In genomic region chr22:42090596-42091445, GRCh38 we compare ENCODE assay signal across 8 cellular contexts. TPM values are rescaled to one million over a fixed set of nuclear protein-coding genes. Genes with fewer than 3 reads are reported as not detected.
DNase-seq lines count a peak whose midpoint lies in the region; ATAC-seq and TF ChIP-seq lines count a peak whose summit lies in the region.

Gene NDUFA6 (minus strand): TSS chr22:42090772. CDS start chr22:42090744, 28 bp downstream.

- TF ChIP-seq CTCF in omental fat pad (IDR thresholded peaks at IDR 0.05): peak in 1 of 3 donors; percentile 85
- TF ChIP-seq CTCF in thoracic aorta (IDR thresholded peaks at IDR 0.05): peak; percentile 84

- peak within 1 kb of the TSS; percentile 99 to 100 for H3K27ac Mint-ChIP-seq in activated naive CD4-positive, alpha-beta T cell treated with anti-CD3 and anti-CD28 coated beads, Interleukin-2, amount 50 U/mL, for 72 hours

- H3K27me3 ChIP-seq in thoracic aorta (replicated peaks; ENCODE audit: insufficient read depth): no peaks in the 10 kb centered on the region

- no peaks in the 10 kb centered on the region for H3K9me3 ChIP-seq in thoracic aorta

- peaks cover 9 to 27% of the 10 kb centered on the region in 2 donors for H3K4me1 ChIP-seq in thoracic aorta (ENCODE audit: control insufficient read depth in 1 of 2, low read depth in 2 of 2)

- peak; percentile 90 for ATAC-seq in HG02571 (IDR thresholded peaks at IDR 0.05; ENCODE audit: unreplicated experiment)
- peak; percentile 96 for ATAC-seq in SK-N-SH treated with all-trans-retinoic acid at 6 μM for 48 hours
- ATAC-seq in activated naive CD4-positive, alpha-beta T cell treated with anti-CD3 and anti-CD28 coated beads, Interleukin-2, amount 50 U/mL, for 72 hours: peak; percentile 93 to 97
- ATAC-seq in omental fat pad (ENCODE audit: low FRiP score): peak; percentile 100
- ATAC-seq in thoracic aorta (ENCODE audit: insufficient number of reproducible peaks, low FRiP score, low read depth): peak; percentile 99

- no peaks in the 10 kb centered on the region for H3K9me3 Mint-ChIP-seq in activated naive CD4-positive, alpha-beta T cell treated with anti-CD3 and anti-CD28 coated beads, Interleukin-2, amount 50 U/mL, for 72 hours

- peak within 1 kb of the TSS; percentile 85 for H3K4me3 ChIP-seq in GM08714 (ENCODE audit: low read length)
- peak within 1 kb of the TSS; percentile 83 for H3K4me3 ChIP-seq in thoracic aorta

- peak within 1 kb of the TSS; percentile 90 to 91 for H3K27ac ChIP-seq in thoracic aorta

- peaks cover 7% of the 10 kb centered on the region for H3K36me3 ChIP-seq in thoracic aorta

- peak; percentile 98 for DNase-seq in NCI-H1048 (lab: John Stamatoyannopoulos, UW)
- DNase-seq in activated naive CD4-positive, alpha-beta T cell treated with anti-CD3 and anti-CD28 coated beads, Interleukin-2, amount 50 U/mL, for 72 hours (ENCODE audit: low spot score in 2 of 2): peak; percentile 96 to 100
- peak; percentile 91 for DNase-seq in glomerular endothelial cell (ENCODE audit: extremely low read depth, low read depth, low spot score)
- DNase-seq in omental fat pad (ENCODE audit: low spot score): peak; percentile 94
- peak; percentile 98 for DNase-seq in thoracic aorta (ENCODE audit: low spot score)

- peaks cover 20 to 32% of the 10 kb centered on the region in 2 donors for H3K36me3 Mint-ChIP-seq in activated naive CD4-positive, alpha-beta T cell treated with anti-CD3 and anti-CD28 coated beads, Interleukin-2, amount 50 U/mL, for 72 hours

TF ChIP-seq in SK-N-SH treated with all-trans-retinoic acid at 6 μM for 48 hours, 23 proteins besides CTCF, POLR2A, EP300 and RAD21:
- TF ChIP-seq ESRRG (CRISPR knock-in tag; IDR thresholded peaks at IDR 0.05) (no peak), BACH2 (CRISPR knock-in tag; IDR thresholded peaks at IDR 0.05; ENCODE audit: borderline replicate concordance) (no peak), POU6F1 (CRISPR knock-in tag; IDR thresholded peaks at IDR 0.05; ENCODE audit: borderline replicate concordance, low read depth) (no peak)

RNA-seq across cellular contexts. Expression of gene NDUFA6, which starts in this region (rescaled TPM):
- 100 to 1,000 TPM in 1 of 2 donors, 10 to 100 TPM in 1; 84.9 to 107 TPM for total RNA-seq in activated naive CD4-positive, alpha-beta T cell treated with anti-CD3 and anti-CD28 coated beads, Interleukin-2, amount 50 U/mL, for 72 hours
- total RNA-seq in glomerular endothelial cell: 50.3 and 104 TPM in 2 replicates
- 10 to 100 TPM; 55.5 to 59.3 (median 57.7) TPM for total RNA-seq in omental fat pad
- total RNA-seq in thoracic aorta: 10 to 100 TPM; 21.3 to 27.0 TPM

Comparison
In these comparisons a context has a peak if more than half of its experiments do, and no peak if none do; other contexts are left out.
1. Peak in every context shown above with its lines: DNase-seq, ATAC-seq, H3K4me3 ChIP-seq and H3K27ac ChIP-seq.